Comparison of ENCODE assay signal across 8 cellular contexts in the genomic region with DNA sequence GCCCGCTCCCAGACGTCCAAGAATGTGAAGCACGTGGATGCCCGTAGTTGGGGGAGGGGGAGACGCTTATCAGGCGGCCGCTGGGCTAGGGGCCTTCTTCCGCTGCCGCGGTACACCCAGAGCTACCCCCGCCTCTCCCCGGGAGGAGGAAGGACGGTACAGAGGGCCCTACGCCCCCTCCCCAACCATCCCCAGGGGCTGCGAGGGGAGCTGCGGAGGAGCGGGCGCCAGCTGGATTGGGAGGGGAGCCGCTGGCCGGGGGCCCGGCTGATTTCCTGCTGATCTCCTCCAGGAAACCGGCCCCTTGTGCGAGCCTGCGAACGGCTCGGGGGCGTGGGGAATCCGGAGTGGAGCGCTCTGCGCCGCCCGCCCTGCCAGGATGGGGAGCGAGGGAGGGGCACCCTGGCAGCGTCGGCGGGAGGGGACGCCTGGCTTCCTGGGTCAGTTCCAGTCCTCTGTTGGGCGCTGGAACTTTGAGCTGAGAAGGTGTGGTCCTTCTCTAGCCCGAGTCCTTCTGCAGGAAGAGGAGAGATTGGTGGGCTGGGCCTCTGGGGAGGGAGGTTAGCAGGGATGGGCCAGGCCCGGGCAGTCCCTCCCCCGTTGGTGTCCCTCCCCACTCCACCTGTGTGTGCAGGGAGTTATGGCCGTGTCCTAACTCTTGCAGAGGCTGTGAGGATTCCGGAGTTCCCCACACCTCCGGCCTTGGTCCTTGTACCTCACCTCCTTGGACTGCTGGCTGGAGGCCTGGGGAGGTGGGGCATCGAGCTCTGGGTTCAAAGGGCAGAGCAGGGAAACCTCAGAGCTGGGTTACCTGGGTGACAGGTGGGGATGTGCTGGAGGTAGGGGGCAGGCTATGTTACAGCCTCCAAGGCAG. TPM values are rescaled to one million over a fixed set of nuclear protein-coding genes. Genes with fewer than 3 reads are reported as not detected.
DNase-seq lines count a peak whose midpoint lies in the region; ATAC-seq and TF ChIP-seq lines count a peak whose summit lies in the region.

No MANE protein-coding gene starts in this region.

- peak overlapping the region; percentile 93 for H3K27ac Mint-ChIP-seq in endodermal cell
- H3K27ac Mint-ChIP-seq in mesothelial cell of epicardium = peak overlapping the region; percentile 94

- peaks cover 52% of the 10 kb centered on the region for H3K4me1 Mint-ChIP-seq in endodermal cell
- H3K4me1 Mint-ChIP-seq in mesothelial cell of epicardium = peaks cover 74% of the 10 kb centered on the region

- H3K27me3 Mint-ChIP-seq in endodermal cell (ENCODE audit: insufficient read depth) = peaks cover 3% of the 10 kb centered on the region
- H3K27me3 Mint-ChIP-seq in mesothelial cell of epicardium (ENCODE audit: low read depth) = no peaks in the 10 kb centered on the region

- TF ChIP-seq CTCF in endodermal cell (conservative IDR thresholded peaks at IDR 0.05) (no peak), mesothelial cell of epicardium (IDR thresholded peaks at IDR 0.05; ENCODE audit: unreplicated experiment) (no peak)

- 3 to 4% methylated on average over 14 to 44 of the region's 45 CpGs for WGBS in endodermal cell (ENCODE audit: insufficient coverage in 1 of 2, insufficient read length in 1 of 2), 2 experiments

- H3K4me3 ChIP-seq in H7 (ENCODE audit: insufficient read depth, low read depth, low read length) (peak overlapping the region; percentile 49), endodermal cell (ENCODE audit: low read length) (peak overlapping the region; percentile 85)

- H3K4me3 Mint-ChIP-seq in endodermal cell (peak overlapping the region; percentile 72), mesothelial cell of epicardium (peak overlapping the region; percentile 94)

- H3K27ac ChIP-seq in endodermal cell (ENCODE audit: low read depth, low read length) = peak overlapping the region; percentile 95

- H3K36me3 ChIP-seq in H7 (replicated peaks; ENCODE audit: control insufficient read depth, insufficient read depth, low read length) (peaks cover 4% of the 10 kb centered on the region), endodermal cell (ENCODE audit: control insufficient read depth, insufficient read depth, low read length) (peaks cover 19% of the 10 kb centered on the region)

- no peaks in the 10 kb centered on the region for H3K9me3 ChIP-seq in endodermal cell (ENCODE audit: control insufficient read depth, low read length)

- H3K36me3 Mint-ChIP-seq in endodermal cell (ENCODE audit: low read depth) = peaks cover 15% of the 10 kb centered on the region
- peaks cover 9% of the 10 kb centered on the region for H3K36me3 Mint-ChIP-seq in mesothelial cell of epicardium

- ATAC-seq in HG02885 (IDR thresholded peaks at IDR 0.05; ENCODE audit: poor library complexity, unreplicated experiment) = no peak

- DNase-seq in A172 (ENCODE audit: low spot score) (peak; percentile 82), H7 (peak; percentile 92), T-helper 9 cell (peak; percentile 31), endodermal cell (peak; percentile 97), mesothelial cell of epicardium (ENCODE audit: low spot score in 2 of 2, unreplicated experiment in 2 of 2) (peak; percentile 75 to 83), ureter (ENCODE audit: low spot score) (peak; percentile 84)
- no peak for DNase-seq in stimulated activated CD4-positive, alpha-beta T cell treated with anti-CD3 and anti-CD28 coated beads, Interleukin-1b, Interleukin-23, amount 100 ng/mL, for 48 hours

- H3K4me1 ChIP-seq in endodermal cell (ENCODE audit: control insufficient read depth, insufficient read depth, low read length) = peaks cover 21% of the 10 kb centered on the region

- H3K9me3 Mint-ChIP-seq in endodermal cell (no peaks in the 10 kb centered on the region), mesothelial cell of epicardium (no peaks in the 10 kb centered on the region)

- H3K9ac ChIP-seq in endodermal cell (ENCODE audit: extremely low read depth, low read length, poor library complexity, severe bottlenecking) = peak overlapping the region; percentile 71

- H3K27me3 ChIP-seq in H7 (ENCODE audit: control insufficient read depth, insufficient read depth, low read length) = peaks cover 37% of the 10 kb centered on the region; the same call in 1 of the 2 replicates
- H3K27me3 ChIP-seq in endodermal cell (ENCODE audit: control insufficient read depth, insufficient read depth, low read length, poor library complexity, severe bottlenecking) = no peaks in the 10 kb centered on the region

RNA-seq across cellular contexts. Expression of a gene that starts 19.1 kb away (rescaled TPM):
- total RNA-seq in A172 (2014; rRNA removed; shearing (Covaris generic)) = not detected in 2 replicates
- total RNA-seq in H7 (2014; rRNA removed; shearing (Covaris generic)) = 0.38 and 1.2 TPM in 2 replicates
- not detected for total RNA-seq in endodermal cell
- not detected for polyA plus RNA-seq in endodermal cell (2013, experiment 1 of 2)
- polyA plus RNA-seq in endodermal cell (2013, experiment 2 of 2) = not detected
- total RNA-seq in mesothelial cell of epicardium = 0.27 TPM in 1 of 3 replicates, not detected in the others
- total RNA-seq in ureter = 2.0 TPM

RNA-seq across cellular contexts. Expression of a gene that starts 36.4 kb away (rescaled TPM):
- total RNA-seq in A172 (2014; rRNA removed; shearing (Covaris generic)) = 13.7 and 33.2 TPM in 2 replicates
- total RNA-seq in H7 (2014; rRNA removed; shearing (Covaris generic)) = 19.3 and 22.1 TPM in 2 replicates
- 10 to 100 TPM; 22.7 to 27.6 TPM for total RNA-seq in endodermal cell
- 51.2 TPM for polyA plus RNA-seq in endodermal cell (2013, experiment 1 of 2)
- 49.4 TPM for polyA plus RNA-seq in endodermal cell (2013, experiment 2 of 2)
- 74.0 to 80.8 TPM (median 79.6 TPM) in 3 replicates for total RNA-seq in mesothelial cell of epicardium
- total RNA-seq in ureter = 34.9 TPM

RNA-seq across cellular contexts. Expression of a gene that starts 57.7 kb away (rescaled TPM):
- total RNA-seq in A172 (2014; rRNA removed; shearing (Covaris generic)) = 85.1 and 87.9 TPM in 2 replicates
- total RNA-seq in H7 (2014; rRNA removed; shearing (Covaris generic)) = 80.8 and 83.6 TPM in 2 replicates
- 10 to 100 TPM; 88.4 to 95.4 TPM for total RNA-seq in endodermal cell
- polyA plus RNA-seq in endodermal cell (2013, experiment 1 of 2) = 37.8 TPM
- 33.8 TPM for polyA plus RNA-seq in endodermal cell (2013, experiment 2 of 2)
- total RNA-seq in mesothelial cell of epicardium = 16.4 to 18.9 TPM (median 16.8 TPM) in 3 replicates
- total RNA-seq in ureter = 3.1 TPM
